8 cellular contexts compared by ENCODE assay signal in the genomic region with DNA sequence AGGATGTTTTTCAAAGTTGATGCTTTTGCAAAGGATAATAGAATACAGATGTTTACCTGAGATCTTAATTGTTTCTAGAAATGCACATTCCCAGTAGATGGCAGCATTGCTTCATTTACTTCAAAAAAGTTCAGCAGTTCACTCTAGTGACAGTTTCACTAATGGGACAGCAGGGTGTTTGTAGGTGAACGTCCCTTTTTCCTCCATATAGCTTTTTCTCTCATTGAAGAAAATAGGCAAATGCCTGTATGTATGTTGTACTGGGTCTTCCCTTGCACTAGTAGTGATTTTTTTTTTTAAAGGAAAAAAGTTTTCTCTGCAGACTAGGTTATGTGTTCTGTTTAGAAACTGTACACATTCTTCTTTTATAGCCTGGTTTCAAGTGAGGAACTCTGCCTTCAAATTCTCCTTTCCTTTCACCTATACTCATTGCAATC.
DNase-seq lines count a peak whose midpoint lies in the region; ATAC-seq and TF ChIP-seq lines count a peak whose summit lies in the region.

No MANE protein-coding gene starts in this region.

- POLR2A ChIA-PET in GM10248 (lab: Yijun Ruan, JAX) = no interaction called here

- DNase-seq in AG20443 (ENCODE audit: low spot score) (peak; percentile 57), GM10248 (ENCODE audit: extremely low spot score) (peak; percentile 71), NCI-H1417 (lab: John Stamatoyannopoulos, UW) (peak; percentile 38 to 85 (median 54)), globus pallidus (ENCODE audit: low spot score) (peak; percentile 51), retinal pigment epithelial cell (ENCODE audit: low read depth) (no peak), HPDE6-E6E7 (ENCODE audit: extremely low spot score) (no peak)

- H3K4me3 ChIP-seq in WI38 (ENCODE audit: low read depth, low read length) (no peak overlapping the region), retinal pigment epithelial cell (ENCODE audit: low read length) (no peak overlapping the region)

- peak; percentile 65 for TF ChIP-seq CTCF in GM10248 (IDR thresholded peaks at IDR 0.05; ENCODE audit: control extremely low read depth, extremely low read depth, low read depth, missing control alignments)
- peak; percentile 30; the same call in 1 of the 2 replicates for TF ChIP-seq CTCF in WI38 (IDR thresholded peaks at IDR 0.05; ENCODE audit: low read depth, low read length)
- TF ChIP-seq CTCF in retinal pigment epithelial cell (conservative IDR thresholded peaks at IDR 0.05; ENCODE audit: low read depth, low read length) = peak; percentile 64

- CTCF ChIA-PET in GM10248 (lab: Yijun Ruan, JAX) = interaction anchor here (0.7 to 22.5 kb wide), 26 partner anchors 10 to 1633 kb away, joined by 3 to 673 read pairs (median 4); no protein-coding TSS in a partner anchor

- peak; percentile 53 for ATAC-seq in HG02588 (IDR thresholded peaks at IDR 0.05; ENCODE audit: unreplicated experiment)

Comparison
In these comparisons a context has a peak if more than half of its experiments do, and no peak if none do; other contexts are left out.
1. DNase-seq: peak in AG20443 (single experiment), GM10248 (single experiment), NCI-H1417 (3 of 3) and globus pallidus (single experiment); none in retinal pigment epithelial cell (single experiment) and HPDE6-E6E7 (single experiment).
2. Peak in every context shown above with its lines, with median percentiles within 50 percentile points of each other: CTCF ChIP-seq.